13 cellular contexts compared by ENCODE assay signal in genomic region chr7:92875719-92876118, GRCh38. TPM values are rescaled to one million over a fixed set of nuclear protein-coding genes. Genes with fewer than 3 reads are reported as not detected.
A peak's percentile ranks its signal among the peaks of the same experiment; 100 is the strongest.
DNase-seq lines count a peak whose midpoint lies in the region; ATAC-seq and TF ChIP-seq lines count a peak whose summit lies in the region.
"Had no signal": no experiment of that assay in that cellular context is flagged by ENCODE, and none has a peak within 500 bp of the region (broad histone marks: within the 10 kb centered on the region; RNA-seq: fewer than 3 reads in every experiment).

No MANE protein-coding gene starts in this region.

- no peak overlapping the region for H3K4me3 Mint-ChIP-seq in WTC11

- no peak overlapping the region for H2AK5ac ChIP-seq in mesendoderm (ENCODE audit: low read length)

- H3K27me3 ChIP-seq in mesendoderm (ENCODE audit: insufficient read depth, low read length, poor library complexity): no peaks in the 10 kb centered on the region
- H3K27me3 ChIP-seq: SJSA1 had no signal

- H3K4me1 ChIP-seq in mesendoderm (ENCODE audit: control insufficient read depth, low read depth, low read length): no peaks in the 10 kb centered on the region
- H3K4me1 ChIP-seq: HAP-1, SJSA1 had no signal

- POLR2A ChIA-PET in WTC11 (lab: Charles Lee): interaction anchor here (0.6 kb wide), 1 partner anchor 1325 kb away, joined by 3 read pairs; no protein-coding TSS in a partner anchor

- peak; percentile 63 for DNase-seq in activated effector memory CD4-positive, alpha-beta T cell treated with anti-CD3 and anti-CD28 coated beads, Interleukin-2, amount 50 U/mL, for 16 hours
- DNase-seq in activated effector memory CD4-positive, alpha-beta T cell treated with Interleukin-2 at 50 U/mL for 16 hours: no peak
- DNase-seq in astrocyte of the spinal cord (ENCODE audit: low read depth, low spot score) (peak; percentile 50), WTC11 (ENCODE audit: low spot score) (no peak), NCI-H2171 (lab: John Stamatoyannopoulos, UW) (no peak), mesendoderm (no peak)
- peak; percentile 4 to 20 for DNase-seq in stimulated activated CD8-positive, alpha-beta memory T cell treated with anti-CD3 and anti-CD28 coated beads, Interleukin-15, amount 100 ng/mL, for 48 hours (ENCODE audit: low read depth in 2 of 2)
- DNase-seq: AML-193, DMS53, NCI-H1436 treated with DMSO at 0.1 percent for 48 hours had no signal

- H3K4me3 ChIP-seq in astrocyte of the spinal cord (ENCODE audit: low read depth, low read length): no peak overlapping the region
- H3K4me3 ChIP-seq in mesendoderm (ENCODE audit: low read length): no peak overlapping the region
- H3K4me3 ChIP-seq: HAP-1, SJSA1 had no signal

- no peaks in the 10 kb centered on the region for H3K36me3 ChIP-seq in mesendoderm (ENCODE audit: control insufficient read depth, insufficient read depth, low read length)
- H3K36me3 ChIP-seq: HAP-1, SJSA1 had no signal

- no peak overlapping the region for H3K4me2 ChIP-seq in mesendoderm (ENCODE audit: low read length)

- H2BK120ac ChIP-seq in mesendoderm (ENCODE audit: low read depth, low read length): no peak overlapping the region

- peak; percentile 44 for ATAC-seq in HG02870 (IDR thresholded peaks at IDR 0.05; ENCODE audit: unreplicated experiment)
- ATAC-seq in WTC11: no peak

- no peak overlapping the region for H2BK15ac ChIP-seq in mesendoderm (replicated peaks; ENCODE audit: low read depth)

- WGBS in mesendoderm (ENCODE audit: extremely low coverage, insufficient coverage, low lambda C conversion rate): no CpG with 5 or more reads among the region's 2 CpGs

- no peaks in the 10 kb centered on the region for H3K79me2 ChIP-seq in mesendoderm (ENCODE audit: control insufficient read depth, insufficient read depth, low read length)

- H2BK5ac ChIP-seq in mesendoderm (ENCODE audit: low read length): no peak overlapping the region

- H3K79me1 ChIP-seq in mesendoderm (ENCODE audit: low read length): no peaks in the 10 kb centered on the region

- H3K27ac Mint-ChIP-seq in WTC11: no peak overlapping the region

- H3K27ac ChIP-seq in mesendoderm (ENCODE audit: low read depth, low read length): no peak overlapping the region
- H3K27ac ChIP-seq: SJSA1 had no signal

- H3K36me3 Mint-ChIP-seq in WTC11: no peaks in the 10 kb centered on the region

- no peak overlapping the region for H4K5ac ChIP-seq in mesendoderm (ENCODE audit: low read length)

- in situ Hi-C loops in astrocyte of the spinal cord (cut with HindIII; ENCODE audit: low sequenced_read_pairs): no loop called here

- H3K23ac ChIP-seq in mesendoderm (ENCODE audit: low read length): no peak overlapping the region

- TF ChIP-seq CTCF in astrocyte of the spinal cord (IDR thresholded peaks at IDR 0.05; ENCODE audit: low read depth, low read length): no peak
- no peak for TF ChIP-seq CTCF in WTC11 (IDR thresholded peaks at IDR 0.05)

- H3K27me3 Mint-ChIP-seq in WTC11 (ENCODE audit: low read depth): no peaks in the 10 kb centered on the region

- H3K4ac ChIP-seq in mesendoderm (ENCODE audit: low read depth, low read length): no peak overlapping the region

- H3K4me1 Mint-ChIP-seq in WTC11: peaks cover 7% of the 10 kb centered on the region

- no peak overlapping the region for H4K8ac ChIP-seq in mesendoderm (ENCODE audit: low read depth, low read length)

- H3K9me3 Mint-ChIP-seq in WTC11: no peaks in the 10 kb centered on the region

- CTCF ChIA-PET in WTC11 (lab: Charles Lee): interaction anchor here (1.0 to 1.2 kb wide), 2 partner anchors 43 to 347 kb away, joined by 4 to 5 read pairs; partner anchors contain the start of genes PEX1 and RBM48

- H3K56ac ChIP-seq in mesendoderm (ENCODE audit: low read length): no peak overlapping the region

- H3K18ac ChIP-seq in mesendoderm (ENCODE audit: low read length): no peak overlapping the region

- H3K9ac ChIP-seq in mesendoderm (ENCODE audit: low read length): no peak overlapping the region

TF ChIP-seq in WTC11, 78 proteins besides CTCF, POLR2A, EP300 and RAD21 (continues in another document):
- no peak for TF ChIP-seq E2F1 (CRISPR knock-in tag; IDR thresholded peaks at IDR 0.05)
- no peak for TF ChIP-seq GABPB1 (CRISPR knock-in tag; IDR thresholded peaks at IDR 0.05)
- TF ChIP-seq NFATC4 (CRISPR knock-in tag; IDR thresholded peaks at IDR 0.05): no peak
- no peak for TF ChIP-seq NFYB (CRISPR knock-in tag; conservative IDR thresholded peaks at IDR 0.05; ENCODE audit: low read depth)
- TF ChIP-seq ZNF532 (CRISPR knock-in tag; IDR thresholded peaks at IDR 0.05; ENCODE audit: borderline replicate concordance): no peak
- no peak for TF ChIP-seq ZBTB21 (CRISPR knock-in tag; IDR thresholded peaks at IDR 0.05; ENCODE audit: borderline replicate concordance)
- TF ChIP-seq GRHL2 (CRISPR knock-in tag; IDR thresholded peaks at IDR 0.05; ENCODE audit: insufficient replicate concordance, severe bottlenecking): no peak
- TF ChIP-seq TP53 (CRISPR knock-in tag; IDR thresholded peaks at IDR 0.05): no peak
- TF ChIP-seq, protein P1, sequence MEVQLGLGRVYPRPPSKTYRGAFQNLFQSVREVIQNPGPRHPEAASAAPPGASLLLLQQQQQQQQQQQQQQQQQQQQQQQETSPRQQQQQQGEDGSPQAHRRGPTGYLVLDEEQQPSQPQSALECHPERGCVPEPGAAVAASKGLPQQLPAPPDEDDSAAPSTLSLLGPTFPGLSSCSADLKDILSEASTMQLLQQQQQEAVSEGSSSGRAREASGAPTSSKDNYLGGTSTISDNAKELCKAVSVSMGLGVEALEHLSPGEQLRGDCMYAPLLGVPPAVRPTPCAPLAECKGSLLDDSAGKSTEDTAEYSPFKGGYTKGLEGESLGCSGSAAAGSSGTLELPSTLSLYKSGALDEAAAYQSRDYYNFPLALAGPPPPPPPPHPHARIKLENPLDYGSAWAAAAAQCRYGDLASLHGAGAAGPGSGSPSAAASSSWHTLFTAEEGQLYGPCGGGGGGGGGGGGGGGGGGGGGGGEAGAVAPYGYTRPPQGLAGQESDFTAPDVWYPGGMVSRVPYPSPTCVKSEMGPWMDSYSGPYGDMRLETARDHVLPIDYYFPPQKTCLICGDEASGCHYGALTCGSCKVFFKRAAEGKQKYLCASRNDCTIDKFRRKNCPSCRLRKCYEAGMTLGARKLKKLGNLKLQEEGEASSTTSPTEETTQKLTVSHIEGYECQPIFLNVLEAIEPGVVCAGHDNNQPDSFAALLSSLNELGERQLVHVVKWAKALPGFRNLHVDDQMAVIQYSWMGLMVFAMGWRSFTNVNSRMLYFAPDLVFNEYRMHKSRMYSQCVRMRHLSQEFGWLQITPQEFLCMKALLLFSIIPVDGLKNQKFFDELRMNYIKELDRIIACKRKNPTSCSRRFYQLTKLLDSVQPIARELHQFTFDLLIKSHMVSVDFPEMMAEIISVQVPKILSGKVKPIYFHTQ (CRISPR knock-in tag; IDR thresholded peaks at IDR 0.05): no peak
- TF ChIP-seq MXD4 (CRISPR knock-in tag; IDR thresholded peaks at IDR 0.05; ENCODE audit: borderline replicate concordance): no peak
- no peak for TF ChIP-seq FOXP1 (CRISPR knock-in tag; IDR thresholded peaks at IDR 0.05; ENCODE audit: borderline replicate concordance)
- TF ChIP-seq, protein P2, sequence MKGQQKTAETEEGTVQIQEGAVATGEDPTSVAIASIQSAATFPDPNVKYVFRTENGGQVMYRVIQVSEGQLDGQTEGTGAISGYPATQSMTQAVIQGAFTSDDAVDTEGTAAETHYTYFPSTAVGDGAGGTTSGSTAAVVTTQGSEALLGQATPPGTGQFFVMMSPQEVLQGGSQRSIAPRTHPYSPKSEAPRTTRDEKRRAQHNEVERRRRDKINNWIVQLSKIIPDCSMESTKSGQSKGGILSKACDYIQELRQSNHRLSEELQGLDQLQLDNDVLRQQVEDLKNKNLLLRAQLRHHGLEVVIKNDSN (CRISPR knock-in tag; IDR thresholded peaks at IDR 0.05): no peak
- no peak for TF ChIP-seq ZNF263 (CRISPR knock-in tag; IDR thresholded peaks at IDR 0.05; ENCODE audit: low read depth)

RNA-seq across cellular contexts. Expression of gene CDK6, which starts 39.3 kb away (rescaled TPM):
- total RNA-seq in WTC11 (2021): 43.9 to 47.2 TPM (median 44.4 TPM) in 3 replicates
- 10.9 TPM for polyA plus RNA-seq in mesendoderm (2013, experiment 1 of 2)
- polyA plus RNA-seq in mesendoderm (2013, experiment 2 of 2): 9.9 TPM

Comparison
In these comparisons a context has a peak if more than half of its experiments do, and no peak if none do; other contexts are left out.
1. DNase-seq: peak in activated effector memory CD4-positive, alpha-beta T cell treated with anti-CD3 and anti-CD28 coated beads, Interleukin-2, amount 50 U/mL, for 16 hours (single experiment), astrocyte of the spinal cord (single experiment) and stimulated activated CD8-positive, alpha-beta memory T cell treated with anti-CD3 and anti-CD28 coated beads, Interleukin-15, amount 100 ng/mL, for 48 hours (2 of 2); none in activated effector memory CD4-positive, alpha-beta T cell treated with Interleukin-2 at 50 U/mL for 16 hours (single experiment), WTC11 (single experiment), NCI-H2171 (single experiment) and mesendoderm (single experiment).